17 cellular contexts compared by ENCODE assay signal in genomic region chr6:109891924-109892323, GRCh38.
DNase-seq lines count a peak whose midpoint lies in the region; ATAC-seq and TF ChIP-seq lines count a peak whose summit lies in the region.
"Had no signal": no experiment of that assay in that cellular context is flagged by ENCODE, and none has a peak within 500 bp of the region (broad histone marks: within the 10 kb centered on the region; RNA-seq: fewer than 3 reads in every experiment).

No MANE protein-coding gene starts in this region.

- peaks cover 5% of the 10 kb centered on the region for H3K27me3 Mint-ChIP-seq in H9 (ENCODE audit: low read depth)
- H3K27me3 Mint-ChIP-seq in CD4-positive, alpha-beta memory T cell, result peaks cover 3 to 17% of the 10 kb centered on the region in 2 donors

- H4K5ac ChIP-seq in H9 (ENCODE audit: insufficient read length, low read depth, low read length), result no peak overlapping the region

- no peak overlapping the region for H2BK12ac ChIP-seq in H9 (ENCODE audit: insufficient read length, low read depth, low read length)

- H2BK5ac ChIP-seq in H9 (ENCODE audit: insufficient read length, low read length), result no peak overlapping the region

- H2BK15ac ChIP-seq in H9 (ENCODE audit: low read depth, low read length), result no peak overlapping the region

- WGBS in H9 (ENCODE audit: extremely low coverage, insufficient read length, low lambda C conversion rate), result no CpG with 5 or more reads among the region's 5 CpGs

- H3K79me2 ChIP-seq in H9 (ENCODE audit: insufficient read depth, low read length), result no peaks in the 10 kb centered on the region

- H3K23ac ChIP-seq in H9 (ENCODE audit: insufficient read length, low read depth, low read length), result no peak overlapping the region

- H3K56ac ChIP-seq in H9 (ENCODE audit: insufficient read length, low read depth, low read length), result no peak overlapping the region

- H3K4me1 Mint-ChIP-seq in H9, result peaks cover 42% of the 10 kb centered on the region in 2 experiments
- H3K4me1 Mint-ChIP-seq in CD4-positive, alpha-beta memory T cell, result no peaks in the 10 kb centered on the region

- no peak overlapping the region for H4K91ac ChIP-seq in H9 (ENCODE audit: insufficient read length, low read depth, low read length)

- H4K8ac ChIP-seq in H9 (replicated peaks; ENCODE audit: insufficient read length, low read depth, low read length), result no peak overlapping the region

- H3K36me3 ChIP-seq in gastrocnemius medialis, result no peaks in the 10 kb centered on the region
- H3K36me3 ChIP-seq in CD4-positive, alpha-beta memory T cell (ENCODE audit: insufficient read depth, low read length), result no peaks in the 10 kb centered on the region
- H3K36me3 ChIP-seq: ascending aorta, BLaER1 had no signal

- H3K27ac Mint-ChIP-seq in H9, result peak overlapping the region; percentile 85 to 97 (median 97); a peak in 5 of 7 replicates
- H3K27ac Mint-ChIP-seq in CD4-positive, alpha-beta memory T cell, result no peak overlapping the region
- H3K27ac Mint-ChIP-seq: activated CD8-positive, alpha-beta T cell treated with anti-CD3 and anti-CD28 coated beads for 36 hours; natural killer cell treated with Interleukin-12 subunit alpha and Interleukin-12 subunit beta and Interleukin-15 and Interleukin-18, amount 100 ng/mL, for 72 hours had no signal

- no peak overlapping the region for H3K18ac ChIP-seq in H9 (ENCODE audit: insufficient read length, low read depth, low read length)

- DNase-seq in H9, result no peak
- peak; percentile 72 for DNase-seq in NOMO-1 treated with dmso at 0.1 percent for 144 hours (lab: John Stamatoyannopoulos, UW; ENCODE audit: unreplicated experiment)
- DNase-seq in globus pallidus (ENCODE audit: low spot score), result peak; percentile 16
- DNase-seq in gastrocnemius medialis, result peak; percentile 25 to 39
- DNase-seq in CD4-positive, alpha-beta memory T cell, result no peak
- no peak for DNase-seq in SHP77 treated with DMSO at 0.1 percent for 48 hours (lab: John Stamatoyannopoulos, UW)
- DNase-seq: activated CD8-positive, alpha-beta T cell treated with anti-CD3 and anti-CD28 coated beads for 36 hours; activated effector memory CD4-positive, alpha-beta T cell treated with anti-CD3 and anti-CD28 coated beads, Interleukin-2, amount 50 U/mL, for 16 hours; cortex of kidney; GOT3; IMR-90; retina had no signal

- TF ChIP-seq POLR2A in gastrocnemius medialis (IDR thresholded peaks at IDR 0.05), result no peak

- no peak overlapping the region for H3K27ac ChIP-seq in H9 (ENCODE audit: insufficient read length, low read depth, low read length)
- H3K27ac ChIP-seq in gastrocnemius medialis, result no peak overlapping the region
- no peak overlapping the region for H3K27ac ChIP-seq in CD4-positive, alpha-beta memory T cell (ENCODE audit: low read depth, low read length)
- H3K27ac ChIP-seq: ascending aorta, BLaER1 had no signal

- H3K4me3 ChIP-seq in gastrocnemius medialis, result no peak overlapping the region
- no peak overlapping the region for H3K4me3 ChIP-seq in CD4-positive, alpha-beta memory T cell (ENCODE audit: low read length in 2 of 2)
- H3K4me3 ChIP-seq: ascending aorta, BLaER1 had no signal

- H3K4me2 ChIP-seq in H9 (ENCODE audit: insufficient read depth, insufficient read length, low read length), result no peak overlapping the region

- H3K9me3 ChIP-seq in H9 (ENCODE audit: control insufficient read depth, low read depth, low read length), result peaks cover 18% of the 10 kb centered on the region
- no peaks in the 10 kb centered on the region for H3K9me3 ChIP-seq in gastrocnemius medialis
- H3K9me3 ChIP-seq in CD4-positive, alpha-beta memory T cell (ENCODE audit: control insufficient read depth in 1 of 2, low read length in 2 of 2), result no peaks in the 10 kb centered on the region
- H3K9me3 ChIP-seq: ascending aorta had no signal

- H2AFZ ChIP-seq in H9 (ENCODE audit: low read length), result no peak overlapping the region

- CTCF ChIA-PET in CD4-positive, alpha-beta memory T cell (lab: Charles Lee; ENCODE audit: partially characterized antibody), result interaction anchor here (1.2 kb wide), 1 partner anchor 148 kb away, joined by 3 read pairs; no protein-coding TSS in a partner anchor

- no peak overlapping the region for H2AK5ac ChIP-seq in H9 (ENCODE audit: insufficient read length, low read length)

- peaks cover 28 to 30% of the 10 kb centered on the region in 2 experiments for H3K9me3 Mint-ChIP-seq in H9
- H3K9me3 Mint-ChIP-seq in CD4-positive, alpha-beta memory T cell, result peaks cover 0 to 3% (median 0%) of the 10 kb centered on the region in 8 donors
- H3K9me3 Mint-ChIP-seq: activated CD8-positive, alpha-beta T cell treated with anti-CD3 and anti-CD28 coated beads for 36 hours; natural killer cell treated with Interleukin-12 subunit alpha and Interleukin-12 subunit beta and Interleukin-15 and Interleukin-18, amount 100 ng/mL, for 72 hours had no signal

- no peaks in the 10 kb centered on the region; the same call in none of the 2 replicates for H3K27me3 ChIP-seq in H9 (ENCODE audit: insufficient read depth, low read length)
- no peaks in the 10 kb centered on the region for H3K27me3 ChIP-seq in gastrocnemius medialis
- H3K27me3 ChIP-seq in CD4-positive, alpha-beta memory T cell (ENCODE audit: insufficient read depth, low read length), result no peaks in the 10 kb centered on the region
- H3K27me3 ChIP-seq: ascending aorta, BLaER1 had no signal

- TF ChIP-seq CTCF in H9 (conservative IDR thresholded peaks at IDR 0.05) (no peak), gastrocnemius medialis (IDR thresholded peaks at IDR 0.05 in 4 of 5, conservative IDR thresholded peaks at IDR 0.05 in 1 of 5) (no peak)

- H4K20me1 ChIP-seq in H9 (ENCODE audit: control insufficient read depth, insufficient read depth, insufficient read length), result no peaks in the 10 kb centered on the region
- H4K20me1 ChIP-seq: BLaER1 had no signal

- H3K14ac ChIP-seq in H9 (ENCODE audit: insufficient read depth, low read length), result no peak overlapping the region

- intact Hi-C loops in gastrocnemius medialis (cut with DNase I; ENCODE audit: low total_unique reads), result no loop called here
- intact Hi-C loops in CD4-positive, alpha-beta memory T cell (cut with micrococcal nuclease), result no loop called here

- H3K79me1 ChIP-seq in H9 (ENCODE audit: insufficient read depth, low read depth, low read length, poor library complexity, severe bottlenecking), result no peaks in the 10 kb centered on the region

- in situ Hi-C loops in gastrocnemius medialis (cut with MboI; ENCODE audit: low sequenced_read_pairs in 4 of 4), result no loop called here

- POLR2A ChIA-PET in CD4-positive, alpha-beta memory T cell (lab: Charles Lee; ENCODE audit: partially characterized antibody), result no interaction called here

- no peak overlapping the region for H3K4me3 Mint-ChIP-seq in H9
- H3K4me3 Mint-ChIP-seq in CD4-positive, alpha-beta memory T cell, result no peak overlapping the region
- H3K4me3 Mint-ChIP-seq: activated CD8-positive, alpha-beta T cell treated with anti-CD3 and anti-CD28 coated beads for 36 hours; natural killer cell treated with Interleukin-12 subunit alpha and Interleukin-12 subunit beta and Interleukin-15 and Interleukin-18, amount 100 ng/mL, for 72 hours had no signal

- no peak overlapping the region for H3K9ac ChIP-seq in H9 (ENCODE audit: extremely low read depth, insufficient read length, low read length)
- H3K9ac ChIP-seq: BLaER1 had no signal

- H2BK120ac ChIP-seq in H9 (ENCODE audit: low read depth, low read length, poor library complexity, severe bottlenecking), result no peak overlapping the region

- H2BK20ac ChIP-seq in H9 (ENCODE audit: low read depth, low read length, poor library complexity, severe bottlenecking), result no peak overlapping the region

- H3K36me3 Mint-ChIP-seq in H9 (ENCODE audit: insufficient read depth in 1 of 3, low read depth in 3 of 3), result peaks cover 23 to 36% (median 25%) of the 10 kb centered on the region in 3 experiments
- no peaks in the 10 kb centered on the region for H3K36me3 Mint-ChIP-seq in CD4-positive, alpha-beta memory T cell
- H3K36me3 Mint-ChIP-seq: natural killer cell treated with Interleukin-12 subunit alpha and Interleukin-12 subunit beta and Interleukin-15 and Interleukin-18, amount 100 ng/mL, for 72 hours had no signal

- ATAC-seq in gastrocnemius medialis, result peak; percentile 26 to 49
- ATAC-seq in GM18502 (IDR thresholded peaks at IDR 0.05; ENCODE audit: poor library complexity, unreplicated experiment), result no peak
- ATAC-seq in GM19035 (IDR thresholded peaks at IDR 0.05; ENCODE audit: unreplicated experiment), result no peak
- ATAC-seq: activated CD8-positive, alpha-beta T cell treated with anti-CD3 and anti-CD28 coated beads for 36 hours had no signal

- H3K4ac ChIP-seq in H9 (ENCODE audit: low read depth, low read length), result no peak overlapping the region

- no peak overlapping the region for H3T11ph ChIP-seq in H9 (ENCODE audit: low read length)

- no peaks in the 10 kb centered on the region for H3K23me2 ChIP-seq in H9 (ENCODE audit: insufficient read length, low read depth, low read length, poor library complexity, severe bottlenecking)

- H3K4me1 ChIP-seq in H9 (ENCODE audit: insufficient read depth, low read length) (0 out of 2 replicates have a peak, but pooled peaks cover 4% of the 10 kb centered on the region), gastrocnemius medialis (no peaks in the 10 kb centered on the region)
- no peaks in the 10 kb centered on the region for H3K4me1 ChIP-seq in CD4-positive, alpha-beta memory T cell (ENCODE audit: insufficient read depth, low read length)

Comparison
In these comparisons a context has a peak if more than half of its experiments do, and no peak if none do; other contexts are left out.
1. DNase-seq: peak in NOMO-1 treated with dmso at 0.1 percent for 144 hours (single experiment), globus pallidus (single experiment) and gastrocnemius medialis (2 of 2); none in H9 (single experiment), CD4-positive, alpha-beta memory T cell (0 of 5) and SHP77 treated with DMSO at 0.1 percent for 48 hours (single experiment).
2. H3K27ac Mint-ChIP-seq: peak in H9 (3 of 3); none in CD4-positive, alpha-beta memory T cell (0 of 7).
3. ATAC-seq: peak in gastrocnemius medialis (2 of 2); none in GM18502 (single experiment) and GM19035 (single experiment).